3 cellular contexts compared by ENCODE assay signal in genomic region chr9:33382403-33382802, GRCh38. TPM values are rescaled to one million over a fixed set of nuclear protein-coding genes. Genes with fewer than 3 reads are reported as not detected.
"Had no signal": no experiment of that assay in that cellular context is flagged by ENCODE, and none has a peak within 500 bp of the region (broad histone marks: within the 10 kb centered on the region; RNA-seq: fewer than 3 reads in every experiment).

No MANE protein-coding gene starts in this region.

RNA-seq across cellular contexts. Expression of gene AQP7, which starts 20.0 kb away (rescaled TPM):
- total RNA-seq: epithelial cell of proximal tubule; foreskin keratinocyte; natural killer cell treated with Interleukin-12 subunit alpha and Interleukin-12 subunit beta and Interleukin-15 and Interleukin-18, amount 100 ng/mL, for 72 hours had no signal
- polyA plus RNA-seq: foreskin keratinocyte had no signal
